Comparison of ENCODE assay signal across 2 cellular contexts in the genomic region with DNA sequence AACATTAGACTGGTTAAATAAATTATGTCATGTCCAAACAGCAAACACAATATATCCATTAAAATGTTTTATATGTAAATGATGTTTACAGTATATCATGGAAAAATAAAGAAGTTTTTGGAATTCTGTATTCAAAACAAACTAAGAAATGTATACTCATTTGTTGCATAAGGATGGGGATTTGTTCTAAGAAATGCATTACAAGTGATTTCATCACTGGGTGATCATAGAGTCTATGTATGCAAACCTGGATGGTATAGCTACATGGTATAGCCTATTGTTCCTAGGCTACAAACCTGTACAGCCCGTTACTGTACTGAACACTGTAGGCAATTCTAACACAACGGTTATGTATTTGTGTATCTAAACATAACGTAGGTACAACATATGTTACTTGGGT.
A peak's percentile ranks its signal among the peaks of the same experiment; 100 is the strongest.
TF ChIP-seq lines count a peak whose summit lies in the region.

No MANE protein-coding gene starts in this region.

TF ChIP-seq in HepG2, 621 proteins besides CTCF, POLR2A, EP300 and RAD21:
- TF ChIP-seq PLRG1 (conservative IDR thresholded peaks at IDR 0.05) (no peak), SMAD3 (CRISPR knock-in tag; IDR thresholded peaks at IDR 0.05) (no peak), ZNF766 (CRISPR knock-in tag; IDR thresholded peaks at IDR 0.05; ENCODE audit: borderline replicate concordance) (no peak), ZNF143 (CRISPR knock-in tag; IDR thresholded peaks at IDR 0.05) (no peak), KDM5B (CRISPR knock-in tag; IDR thresholded peaks at IDR 0.05; ENCODE audit: borderline replicate concordance) (no peak), ZFP41 (CRISPR knock-in tag; IDR thresholded peaks at IDR 0.05; ENCODE audit: borderline replicate concordance) (no peak), KAT7 (CRISPR knock-in tag; IDR thresholded peaks at IDR 0.05; ENCODE audit: borderline replicate concordance) (no peak), U2AF2 (IDR thresholded peaks at IDR 0.05; ENCODE audit: low read depth, low read length) (no peak), MEF2D (CRISPR knock-in tag; IDR thresholded peaks at IDR 0.05) (no peak), ZNF567 (CRISPR knock-in tag; IDR thresholded peaks at IDR 0.05; ENCODE audit: borderline replicate concordance) (no peak), HOXA9 (CRISPR knock-in tag; IDR thresholded peaks at IDR 0.05; ENCODE audit: borderline replicate concordance) (no peak), ZNF326 (CRISPR knock-in tag; IDR thresholded peaks at IDR 0.05; ENCODE audit: borderline replicate concordance) (no peak), ZFP36 (IDR thresholded peaks at IDR 0.05; ENCODE audit: borderline replicate concordance, low read depth, low read length, partially characterized antibody) (no peak), ZFYVE20 (CRISPR knock-in tag; IDR thresholded peaks at IDR 0.05; ENCODE audit: borderline replicate concordance, low read depth) (no peak), FOXP1 (IDR thresholded peaks at IDR 0.05) (no peak), FOXP1 (CRISPR knock-in tag; IDR thresholded peaks at IDR 0.05) (no peak), MLLT10 (CRISPR knock-in tag; IDR thresholded peaks at IDR 0.05) (no peak)
- TF ChIP-seq, protein P1, sequence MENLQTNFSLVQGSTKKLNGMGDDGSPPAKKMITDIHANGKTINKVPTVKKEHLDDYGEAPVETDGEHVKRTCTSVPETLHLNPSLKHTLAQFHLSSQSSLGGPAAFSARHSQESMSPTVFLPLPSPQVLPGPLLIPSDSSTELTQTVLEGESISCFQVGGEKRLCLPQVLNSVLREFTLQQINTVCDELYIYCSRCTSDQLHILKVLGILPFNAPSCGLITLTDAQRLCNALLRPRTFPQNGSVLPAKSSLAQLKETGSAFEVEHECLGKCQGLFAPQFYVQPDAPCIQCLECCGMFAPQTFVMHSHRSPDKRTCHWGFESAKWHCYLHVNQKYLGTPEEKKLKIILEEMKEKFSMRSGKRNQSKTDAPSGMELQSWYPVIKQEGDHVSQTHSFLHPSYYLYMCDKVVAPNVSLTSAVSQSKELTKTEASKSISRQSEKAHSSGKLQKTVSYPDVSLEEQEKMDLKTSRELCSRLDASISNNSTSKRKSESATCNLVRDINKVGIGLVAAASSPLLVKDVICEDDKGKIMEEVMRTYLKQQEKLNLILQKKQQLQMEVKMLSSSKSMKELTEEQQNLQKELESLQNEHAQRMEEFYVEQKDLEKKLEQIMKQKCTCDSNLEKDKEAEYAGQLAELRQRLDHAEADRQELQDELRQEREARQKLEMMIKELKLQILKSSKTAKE (CRISPR knock-in tag; IDR thresholded peaks at IDR 0.05; ENCODE audit: borderline replicate concordance): no peak
- TF ChIP-seq, protein P2, sequence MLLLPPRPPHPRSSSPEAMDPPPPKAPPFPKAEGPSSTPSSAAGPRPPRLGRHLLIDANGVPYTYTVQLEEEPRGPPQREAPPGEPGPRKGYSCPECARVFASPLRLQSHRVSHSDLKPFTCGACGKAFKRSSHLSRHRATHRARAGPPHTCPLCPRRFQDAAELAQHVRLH (CRISPR knock-in tag; IDR thresholded peaks at IDR 0.05; ENCODE audit: borderline replicate concordance, low read depth): no peak
- TF ChIP-seq, protein P3, sequence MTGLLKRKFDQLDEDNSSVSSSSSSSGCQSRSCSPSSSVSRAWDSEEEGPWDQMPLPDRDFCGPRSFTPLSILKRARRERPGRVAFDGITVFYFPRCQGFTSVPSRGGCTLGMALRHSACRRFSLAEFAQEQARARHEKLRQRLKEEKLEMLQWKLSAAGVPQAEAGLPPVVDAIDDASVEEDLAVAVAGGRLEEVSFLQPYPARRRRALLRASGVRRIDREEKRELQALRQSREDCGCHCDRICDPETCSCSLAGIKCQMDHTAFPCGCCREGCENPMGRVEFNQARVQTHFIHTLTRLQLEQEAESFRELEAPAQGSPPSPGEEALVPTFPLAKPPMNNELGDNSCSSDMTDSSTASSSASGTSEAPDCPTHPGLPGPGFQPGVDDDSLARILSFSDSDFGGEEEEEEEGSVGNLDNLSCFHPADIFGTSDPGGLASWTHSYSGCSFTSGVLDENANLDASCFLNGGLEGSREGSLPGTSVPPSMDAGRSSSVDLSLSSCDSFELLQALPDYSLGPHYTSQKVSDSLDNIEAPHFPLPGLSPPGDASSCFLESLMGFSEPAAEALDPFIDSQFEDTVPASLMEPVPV (CRISPR knock-in tag; IDR thresholded peaks at IDR 0.05): no peak
- TF ChIP-seq, protein P4, sequence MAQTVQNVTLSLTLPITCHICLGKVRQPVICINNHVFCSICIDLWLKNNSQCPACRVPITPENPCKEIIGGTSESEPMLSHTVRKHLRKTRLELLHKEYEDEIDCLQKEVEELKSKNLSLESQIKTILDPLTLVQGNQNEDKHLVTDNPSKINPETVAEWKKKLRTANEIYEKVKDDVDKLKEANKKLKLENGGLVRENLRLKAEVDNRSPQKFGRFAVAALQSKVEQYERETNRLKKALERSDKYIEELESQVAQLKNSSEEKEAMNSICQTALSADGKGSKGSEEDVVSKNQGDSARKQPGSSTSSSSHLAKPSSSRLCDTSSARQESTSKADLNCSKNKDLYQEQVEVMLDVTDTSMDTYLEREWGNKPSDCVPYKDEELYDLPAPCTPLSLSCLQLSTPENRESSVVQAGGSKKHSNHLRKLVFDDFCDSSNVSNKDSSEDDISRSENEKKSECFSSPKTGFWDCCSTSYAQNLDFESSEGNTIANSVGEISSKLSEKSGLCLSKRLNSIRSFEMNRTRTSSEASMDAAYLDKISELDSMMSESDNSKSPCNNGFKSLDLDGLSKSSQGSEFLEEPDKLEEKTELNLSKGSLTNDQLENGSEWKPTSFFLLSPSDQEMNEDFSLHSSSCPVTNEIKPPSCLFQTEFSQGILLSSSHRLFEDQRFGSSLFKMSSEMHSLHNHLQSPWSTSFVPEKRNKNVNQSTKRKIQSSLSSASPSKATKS (CRISPR knock-in tag; IDR thresholded peaks at IDR 0.05): no peak

TF ChIP-seq in K562, 482 proteins besides CTCF, POLR2A, EP300 and RAD21:
- TF ChIP-seq NFXL1 (CRISPR knock-in tag; IDR thresholded peaks at IDR 0.05) (no peak), SMARCC2 (IDR thresholded peaks at IDR 0.05; ENCODE audit: low read depth) (no peak), MECOM (CRISPR knock-in tag; IDR thresholded peaks at IDR 0.05) (no peak), RUNX1 (IDR thresholded peaks at IDR 0.05; ENCODE audit: low read depth) (no peak), E2F3 (CRISPR knock-in tag; IDR thresholded peaks at IDR 0.05) (no peak), STAG1 (CRISPR knock-in tag; IDR thresholded peaks at IDR 0.05; ENCODE audit: borderline replicate concordance) (no peak), XRCC4 (IDR thresholded peaks at IDR 0.05; ENCODE audit: extremely low read depth, insufficient read depth, insufficient read length) (no peak), HNRNPUL1 (IDR thresholded peaks at IDR 0.05; ENCODE audit: low read length) (no peak), TRIM24 (IDR thresholded peaks at IDR 0.05) (peak in 1 of 2 experiments; percentile 91; a peak in 2 of 4 replicates), HDAC2 (IDR thresholded peaks at IDR 0.05) (no peak), TRIM28 (IDR thresholded peaks at IDR 0.05) (no peak), ZNF175 (CRISPR knock-in tag; IDR thresholded peaks at IDR 0.05; ENCODE audit: low read depth) (0 out of 2 replicates have a peak, but pooled peaks have one; percentile 21), CEBPB (tag; IDR thresholded peaks at IDR 0.05) (0 out of 2 replicates have a peak, but pooled peaks have one; percentile 23), MTA1 (IDR thresholded peaks at IDR 0.05; ENCODE audit: borderline replicate concordance) (no peak), CEBPG (CRISPR knock-in tag; IDR thresholded peaks at IDR 0.05) (no peak), CEBPG (tag; conservative IDR thresholded peaks at IDR 0.05 in 1 of 2, IDR thresholded peaks at IDR 0.05 in 1 of 2) (peak in 1 of 2 experiments; percentile 94; a peak in 2 of 4 replicates), MTF1 (CRISPR knock-in tag; IDR thresholded peaks at IDR 0.05; ENCODE audit: borderline replicate concordance) (no peak), POLR2H (tag; IDR thresholded peaks at IDR 0.05; ENCODE audit: low read depth) (peak; percentile 64), ZNF165 (CRISPR knock-in tag; IDR thresholded peaks at IDR 0.05; ENCODE audit: borderline replicate concordance) (no peak), ZBTB8A (IDR thresholded peaks at IDR 0.05; ENCODE audit: partially characterized antibody) (no peak), FOXA3 (CRISPR knock-in tag; conservative IDR thresholded peaks at IDR 0.05 in 1 of 2, IDR thresholded peaks at IDR 0.05 in 1 of 2) (no peak)
- TF ChIP-seq, protein P5, sequence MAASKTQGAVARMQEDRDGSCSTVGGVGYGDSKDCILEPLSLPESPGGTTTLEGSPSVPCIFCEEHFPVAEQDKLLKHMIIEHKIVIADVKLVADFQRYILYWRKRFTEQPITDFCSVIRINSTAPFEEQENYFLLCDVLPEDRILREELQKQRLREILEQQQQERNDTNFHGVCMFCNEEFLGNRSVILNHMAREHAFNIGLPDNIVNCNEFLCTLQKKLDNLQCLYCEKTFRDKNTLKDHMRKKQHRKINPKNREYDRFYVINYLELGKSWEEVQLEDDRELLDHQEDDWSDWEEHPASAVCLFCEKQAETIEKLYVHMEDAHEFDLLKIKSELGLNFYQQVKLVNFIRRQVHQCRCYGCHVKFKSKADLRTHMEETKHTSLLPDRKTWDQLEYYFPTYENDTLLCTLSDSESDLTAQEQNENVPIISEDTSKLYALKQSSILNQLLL (CRISPR knock-in tag; IDR thresholded peaks at IDR 0.05; ENCODE audit: borderline replicate concordance): no peak
- TF ChIP-seq, protein P6, sequence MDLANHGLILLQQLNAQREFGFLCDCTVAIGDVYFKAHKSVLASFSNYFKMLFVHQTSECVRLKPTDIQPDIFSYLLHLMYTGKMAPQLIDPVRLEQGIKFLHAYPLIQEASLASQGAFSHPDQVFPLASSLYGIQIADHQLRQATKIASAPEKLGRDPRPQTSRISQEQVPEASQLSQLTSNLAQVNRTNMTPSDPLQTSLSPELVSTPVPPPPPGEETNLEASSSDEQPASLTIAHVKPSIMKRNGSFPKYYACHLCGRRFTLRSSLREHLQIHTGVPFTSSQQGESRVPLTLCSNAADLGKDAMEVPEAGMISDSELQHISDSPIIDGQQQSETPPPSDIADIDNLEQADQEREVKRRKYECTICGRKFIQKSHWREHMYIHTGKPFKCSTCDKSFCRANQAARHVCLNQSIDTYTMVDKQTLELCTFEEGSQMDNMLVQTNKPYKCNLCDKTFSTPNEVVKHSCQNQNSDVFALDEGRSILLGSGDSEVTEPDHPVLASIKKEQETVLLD (IDR thresholded peaks at IDR 0.05): no peak
- TF ChIP-seq, protein P7, sequence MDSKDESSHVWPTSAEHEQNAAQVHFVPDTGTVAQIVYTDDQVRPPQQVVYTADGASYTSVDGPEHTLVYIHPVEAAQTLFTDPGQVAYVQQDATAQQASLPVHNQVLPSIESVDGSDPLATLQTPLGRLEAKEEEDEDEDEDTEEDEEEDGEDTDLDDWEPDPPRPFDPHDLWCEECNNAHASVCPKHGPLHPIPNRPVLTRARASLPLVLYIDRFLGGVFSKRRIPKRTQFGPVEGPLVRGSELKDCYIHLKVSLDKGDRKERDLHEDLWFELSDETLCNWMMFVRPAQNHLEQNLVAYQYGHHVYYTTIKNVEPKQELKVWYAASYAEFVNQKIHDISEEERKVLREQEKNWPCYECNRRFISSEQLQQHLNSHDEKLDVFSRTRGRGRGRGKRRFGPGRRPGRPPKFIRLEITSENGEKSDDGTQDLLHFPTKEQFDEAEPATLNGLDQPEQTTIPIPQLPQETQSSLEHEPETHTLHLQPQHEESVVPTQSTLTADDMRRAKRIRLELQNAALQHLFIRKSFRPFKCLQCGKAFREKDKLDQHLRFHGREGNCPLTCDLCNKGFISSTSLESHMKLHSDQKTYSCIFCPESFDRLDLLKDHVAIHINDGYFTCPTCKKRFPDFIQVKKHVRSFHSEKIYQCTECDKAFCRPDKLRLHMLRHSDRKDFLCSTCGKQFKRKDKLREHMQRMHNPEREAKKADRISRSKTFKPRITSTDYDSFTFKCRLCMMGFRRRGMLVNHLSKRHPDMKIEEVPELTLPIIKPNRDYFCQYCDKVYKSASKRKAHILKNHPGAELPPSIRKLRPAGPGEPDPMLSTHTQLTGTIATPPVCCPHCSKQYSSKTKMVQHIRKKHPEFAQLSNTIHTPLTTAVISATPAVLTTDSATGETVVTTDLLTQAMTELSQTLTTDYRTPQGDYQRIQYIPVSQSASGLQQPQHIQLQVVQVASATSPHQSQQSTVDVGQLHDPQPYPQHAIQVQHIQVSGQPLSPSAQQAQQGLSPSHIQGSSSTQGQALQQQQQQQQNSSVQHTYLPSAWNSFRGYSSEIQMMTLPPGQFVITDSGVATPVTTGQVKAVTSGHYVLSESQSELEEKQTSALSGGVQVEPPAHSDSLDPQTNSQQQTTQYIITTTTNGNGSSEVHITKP (IDR thresholded peaks at IDR 0.05; ENCODE audit: partially characterized antibody): no peak
- TF ChIP-seq, protein P8, sequence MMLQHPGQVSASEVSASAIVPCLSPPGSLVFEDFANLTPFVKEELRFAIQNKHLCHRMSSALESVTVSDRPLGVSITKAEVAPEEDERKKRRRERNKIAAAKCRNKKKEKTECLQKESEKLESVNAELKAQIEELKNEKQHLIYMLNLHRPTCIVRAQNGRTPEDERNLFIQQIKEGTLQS (IDR thresholded peaks at IDR 0.05): peak; percentile 66
- TF ChIP-seq, protein P8 (CRISPR knock-in tag; conservative IDR thresholded peaks at IDR 0.05): no peak
